Comparison of ENCODE assay signal across 21 cellular contexts in the genomic region with DNA sequence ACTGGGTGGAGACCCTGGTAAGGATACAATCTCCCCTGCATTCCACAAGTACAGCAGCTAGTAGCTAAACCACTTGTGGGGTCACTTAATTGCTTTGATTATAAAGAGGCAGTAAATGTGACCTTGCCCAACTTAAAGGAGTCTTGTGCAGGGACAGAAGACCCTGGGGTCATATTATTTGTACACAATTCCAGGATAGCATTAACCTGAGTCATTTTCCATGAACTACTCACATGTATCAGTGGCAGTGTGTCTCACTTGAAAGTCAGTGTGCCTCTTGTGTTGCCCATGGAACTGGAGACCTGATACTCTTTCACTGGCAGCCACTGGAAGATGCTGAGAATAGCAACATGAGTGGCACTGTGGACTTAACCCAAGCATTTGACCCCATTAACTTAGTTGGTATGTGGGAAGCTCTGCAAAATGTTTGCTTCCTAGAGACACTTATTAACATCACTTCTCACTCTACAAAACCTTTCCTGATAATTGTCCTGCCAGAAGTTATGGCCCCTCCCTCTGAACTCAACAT. TPM values are rescaled to one million over a fixed set of nuclear protein-coding genes. Genes with fewer than 3 reads are reported as not detected.
"Had no signal": no experiment of that assay in that cellular context is flagged by ENCODE, and none has a peak within 500 bp of the region (broad histone marks: within the 10 kb centered on the region; RNA-seq: fewer than 3 reads in every experiment).

No MANE protein-coding gene starts in this region.

- H3K4me3 Mint-ChIP-seq: activated naive CD8-positive, alpha-beta T cell treated with anti-CD3 and anti-CD28 coated beads, Interleukin-2, amount 50 U/mL, for 24 hours; activated T-helper 17 cell treated with anti-CD3 and anti-CD28 coated beads, Interleukin-2, amount 50 U/mL, for 72 hours; naive thymus-derived CD4-positive, alpha-beta T cell; T-cell; type B pancreatic cell had no signal

- H3K27me3 Mint-ChIP-seq: activated naive CD8-positive, alpha-beta T cell treated with anti-CD3 and anti-CD28 coated beads, Interleukin-2, amount 50 U/mL, for 24 hours; activated T-helper 17 cell treated with anti-CD3 and anti-CD28 coated beads, Interleukin-2, amount 50 U/mL, for 72 hours; naive thymus-derived CD4-positive, alpha-beta T cell; T-cell; type B pancreatic cell had no signal

- H3K27ac Mint-ChIP-seq: activated naive CD8-positive, alpha-beta T cell treated with anti-CD3 and anti-CD28 coated beads, Interleukin-2, amount 50 U/mL, for 24 hours; naive thymus-derived CD4-positive, alpha-beta T cell; T-cell; type B pancreatic cell had no signal

- H3K4me1 ChIP-seq: ascending aorta, breast epithelium, suprapubic skin had no signal

- H3K9me3 Mint-ChIP-seq: activated naive CD8-positive, alpha-beta T cell treated with anti-CD3 and anti-CD28 coated beads, Interleukin-2, amount 50 U/mL, for 24 hours; activated T-helper 17 cell treated with anti-CD3 and anti-CD28 coated beads, Interleukin-2, amount 50 U/mL, for 72 hours; T-cell had no signal

- H3K27ac ChIP-seq: ascending aorta, breast epithelium, parathyroid adenoma, suprapubic skin had no signal

- ATAC-seq: activated naive CD8-positive, alpha-beta T cell treated with anti-CD3 and anti-CD28 coated beads, Interleukin-2, amount 50 U/mL, for 24 hours; activated T-helper 17 cell treated with anti-CD3 and anti-CD28 coated beads, Interleukin-2, amount 50 U/mL, for 72 hours; naive thymus-derived CD4-positive, alpha-beta T cell; T-cell had no signal

- H3K4me3 ChIP-seq: ascending aorta, breast epithelium, smooth muscle cell, suprapubic skin had no signal

- H3K9me3 ChIP-seq: ascending aorta, breast epithelium, suprapubic skin had no signal

- H3K27me3 ChIP-seq: ascending aorta, breast epithelium, suprapubic skin had no signal

- H3K36me3 Mint-ChIP-seq: type B pancreatic cell had no signal

- DNase-seq: activated CD4-positive, alpha-beta T cell treated with anti-CD3 and anti-CD28 coated beads for 1 hour; activated CD4-positive, alpha-beta T cell treated with anti-CD3 and anti-CD28 coated beads, Interleukin-2, amount 50 U/mL, for 4 hours; activated naive CD4-positive, alpha-beta T cell treated with Interleukin-2 at 50 U/mL for 16 hours; activated naive CD8-positive, alpha-beta T cell treated with anti-CD3 and anti-CD28 coated beads, Interleukin-2, amount 50 U/mL, for 24 hours; hypothalamus; kidney; naive thymus-derived CD4-positive, alpha-beta T cell; retina; stimulated activated CD4-positive, alpha-beta T cell treated with anti-CD3 and anti-CD28 coated beads, Interleukin-4, amount 100 ng/mL, for 4 hours; stimulated activated CD8-positive, alpha-beta memory T cell treated with anti-CD3 and anti-CD28 coated beads, Interleukin-4, amount 100 ng/mL, for 48 hours; stimulated activated naive CD4-positive, alpha-beta T cell treated with Interleukin-2 at 50 U/mL for 16 hours; T-cell; T-helper 9 cell had no signal

RNA-seq across cellular contexts. Expression of gene CLIC5, which starts 28.9 kb away (rescaled TPM):
- total RNA-seq: lung microvascular endothelial cell had no signal
